In genomic region chr2:221120643-221121042, GRCh38 we compare ENCODE assay signal across 17 cellular contexts.
DNase-seq lines count a peak whose midpoint lies in the region; ATAC-seq and TF ChIP-seq lines count a peak whose summit lies in the region.
"Had no signal": no experiment of that assay in that cellular context is flagged by ENCODE, and none has a peak within 500 bp of the region (broad histone marks: within the 10 kb centered on the region; RNA-seq: fewer than 3 reads in every experiment).

No MANE protein-coding gene starts in this region.

- H3K27me3 ChIP-seq in PC-3 (ENCODE audit: low read length), result peaks cover 32% of the 10 kb centered on the region; the same call in 1 of the 2 replicates
- H3K27me3 ChIP-seq: right atrium auricular region had no signal

- no peaks in the 10 kb centered on the region for H3K36me3 ChIP-seq in PC-3 (ENCODE audit: low read depth, low read length)
- H3K36me3 ChIP-seq: right atrium auricular region had no signal

- no peak overlapping the region for H3K4me2 ChIP-seq in PC-3 (ENCODE audit: low read length)

- H4K20me1 ChIP-seq in PC-3 (ENCODE audit: low read length), result no peaks in the 10 kb centered on the region

- H3K9me3 ChIP-seq in PC-3 (ENCODE audit: low read length), result no peaks in the 10 kb centered on the region
- H3K9me3 ChIP-seq: right atrium auricular region had no signal

- no peak overlapping the region for H3K27ac ChIP-seq in PC-3 (ENCODE audit: low read length)
- H3K27ac ChIP-seq in RWPE1, result no peak overlapping the region
- H3K27ac ChIP-seq: right atrium auricular region had no signal

- POLR2A ChIA-PET in PC-3 (lab: Charles Lee; ENCODE audit: unreplicated experiment) (no interaction called here), RWPE1 (lab: Yijun Ruan, JAX; ENCODE audit: low non-redundant PET) (no interaction called here)

- H3K9ac ChIP-seq in PC-3 (ENCODE audit: low read length), result no peak overlapping the region

- H2AFZ ChIP-seq in PC-3 (ENCODE audit: low read length), result no peak overlapping the region

- BruUV-seq in PC-3 (replicated peaks; lab: Mats Ljungman, UMichigan), result no TSS peak

- ATAC-seq in GM18519 (IDR thresholded peaks at IDR 0.05; ENCODE audit: low FRiP score, unreplicated experiment) (peak; percentile 91), GM21515 (IDR thresholded peaks at IDR 0.05; ENCODE audit: unreplicated experiment) (peak; percentile 61), HG03045 (IDR thresholded peaks at IDR 0.05; ENCODE audit: unreplicated experiment) (peak; percentile 47), HG03558 (IDR thresholded peaks at IDR 0.05; ENCODE audit: extremely low read depth, unreplicated experiment) (peak; percentile 81), PC-3 (no peak)
- ATAC-seq: HepG2 had no signal

- no peaks in the 10 kb centered on the region for H3F3A ChIP-seq in PC-3 (ENCODE audit: low read length, unreplicated experiment)

- H3K9me2 ChIP-seq in PC-3 (replicated peaks; ENCODE audit: low read length), result no peaks in the 10 kb centered on the region

- no peak for TF ChIP-seq CTCF in PC-3 (conservative IDR thresholded peaks at IDR 0.05; ENCODE audit: low read depth, low read length)
- TF ChIP-seq CTCF in RWPE1 (conservative IDR thresholded peaks at IDR 0.05; ENCODE audit: low read depth), result no peak

- no peaks in the 10 kb centered on the region for H3K4me1 ChIP-seq in PC-3 (ENCODE audit: insufficient read depth, low read length)

- no peaks in the 10 kb centered on the region for H3K79me2 ChIP-seq in PC-3 (ENCODE audit: low read length)

- DNase-seq in PC-3 (no peak), A172 (ENCODE audit: low spot score) (no peak), RWPE1 (ENCODE audit: low spot score) (no peak)
- no peak for DNase-seq in stimulated activated CD4-positive, alpha-beta T cell treated with anti-CD3 and anti-CD28 coated beads, Interleukin-1b, Interleukin-23, amount 100 ng/mL, for 48 hours
- DNase-seq: activated effector memory CD4-positive, alpha-beta T cell treated with Interleukin-2 at 50 U/mL for 16 hours; anterior cingulate cortex; CD8-positive, alpha-beta memory T cell; cerebellar nuclear complex; endodermal cell; NCI-H1930; Right ventricle myocardium superior had no signal

- intact Hi-C loops in PC-3 (cut with micrococcal nuclease), result no loop called here

- H3K4me3 ChIP-seq in PC-3 (ENCODE audit: low read length), result no peak overlapping the region
- H3K4me3 ChIP-seq: right atrium auricular region had no signal

- CTCF ChIA-PET in PC-3 (lab: Charles Lee), result no interaction called here
- CTCF ChIA-PET in RWPE1 (lab: Yijun Ruan, JAX), result no interaction called here
